In genomic region chr9:88326936-88327335, GRCh38 we compare ENCODE assay signal across 18 cellular contexts.
DNase-seq lines count a peak whose midpoint lies in the region; ATAC-seq, FAIRE-seq and TF ChIP-seq lines count a peak whose summit lies in the region.
"Had no signal": no experiment of that assay in that cellular context is flagged by ENCODE, and none has a peak within 500 bp of the region (broad histone marks: within the 10 kb centered on the region; RNA-seq: fewer than 3 reads in every experiment).

No MANE protein-coding gene starts in this region.

- no peak overlapping the region for H3K4me3 ChIP-seq in liver (ENCODE audit: low read depth in 1 of 3, low read length in 3 of 3)
- no peak overlapping the region for H3K4me3 ChIP-seq in HepG2 (replicated peaks in 1 of 3; ENCODE audit: insufficient read depth in 1 of 3, low read depth in 2 of 3, low read length in 3 of 3)
- H3K4me3 ChIP-seq in Caco-2 (ENCODE audit: low read depth, low read length): no peak overlapping the region
- H3K4me3 ChIP-seq: GM12878, GM23338 had no signal

- H3K79me2 ChIP-seq in HepG2 (ENCODE audit: insufficient read depth, low read length): no peaks in the 10 kb centered on the region

- no peak for TF ChIP-seq EP300 in HepG2 (IDR thresholded peaks at IDR 0.05; ENCODE audit: low read depth in 2 of 2, low read length in 2 of 2)
- TF ChIP-seq EP300 in HepG2 (CRISPR knock-in tag; IDR thresholded peaks at IDR 0.05; ENCODE audit: borderline replicate concordance): no peak

- H3K27ac Mint-ChIP-seq in Caco-2 (ENCODE audit: unreplicated experiment): peak overlapping the region; percentile 70
- H3K27ac Mint-ChIP-seq: CD14-positive monocyte; CD4-positive, alpha-beta memory T cell; GM23338; H9 had no signal

- CTCF ChIA-PET in HepG2 (lab: Yijun Ruan, JAX; ENCODE audit: low intra/inter-chr PET ratio, low total read pairs) (no interaction called here), Caco-2 (lab: Charles Lee) (no interaction called here)

- TF ChIP-seq CTCF in liver (IDR thresholded peaks at IDR 0.05; ENCODE audit: low read depth, low read length, missing input control) (no peak), HepG2 (CRISPR knock-in tag; IDR thresholded peaks at IDR 0.05) (no peak), Caco-2 (IDR thresholded peaks at IDR 0.05; ENCODE audit: insufficient read depth in 1 of 2, low read depth in 1 of 2, low read length in 1 of 2, severe bottlenecking in 1 of 2, unreplicated experiment in 1 of 2) (no peak)

- no peaks in the 10 kb centered on the region for H3K27me3 Mint-ChIP-seq in Caco-2 (ENCODE audit: insufficient read depth, unreplicated experiment)
- H3K27me3 Mint-ChIP-seq: CD4-positive, alpha-beta memory T cell had no signal

- H3K4me3 Mint-ChIP-seq in Caco-2 (ENCODE audit: unreplicated experiment): no peak overlapping the region
- H3K4me3 Mint-ChIP-seq: CD14-positive monocyte; CD4-positive, alpha-beta memory T cell; GM23338; H9 had no signal

- in situ Hi-C loops in HepG2 (cut with HindIII; ENCODE audit: extremely low pct_ligation_motif_present, low pct_unique_long_range_greater_than_20kb): no loop called here

- H3K4me1 ChIP-seq in liver (ENCODE audit: control insufficient read depth in 4 of 4, insufficient read depth in 4 of 4, low read length in 3 of 4) (no peaks in the 10 kb centered on the region), HepG2 (ENCODE audit: insufficient read depth, low read length) (no peaks in the 10 kb centered on the region), Caco-2 (peaks cover 11% of the 10 kb centered on the region; the same call in 1 of the 2 replicates)

- H3K27ac ChIP-seq in liver (ENCODE audit: low read depth in 1 of 2, low read length in 2 of 2) (no peak overlapping the region), HepG2 (ENCODE audit: extremely low read length, insufficient read depth, low read length) (no peak overlapping the region)

- no peak overlapping the region for H2AFZ ChIP-seq in HepG2 (ENCODE audit: low read length)

- peaks cover 12% of the 10 kb centered on the region for H3K4me1 Mint-ChIP-seq in Caco-2 (ENCODE audit: low read depth, unreplicated experiment)
- H3K4me1 Mint-ChIP-seq: GM23338, H9 had no signal

- H3K4me2 ChIP-seq in HepG2 (ENCODE audit: low read depth, low read length): no peak overlapping the region
- H3K4me2 ChIP-seq: GM23338 had no signal

- H4K20me1 ChIP-seq in HepG2 (ENCODE audit: insufficient read depth, low read length): no peaks in the 10 kb centered on the region

- intact Hi-C loops in HepG2 (cut with micrococcal nuclease; ENCODE audit: unreplicated experiment): no loop called here
- intact Hi-C loops in Caco-2 (cut with micrococcal nuclease; ENCODE audit: unreplicated experiment): no loop called here

- no peak for ATAC-seq in HepG2
- peak; percentile 63 for ATAC-seq in left lobe of liver
- ATAC-seq in GM21381 (IDR thresholded peaks at IDR 0.05; ENCODE audit: unreplicated experiment): no peak
- no peak for ATAC-seq in activated CD4-positive, CD25-positive, alpha-beta regulatory T cell treated with anti-CD3 and anti-CD28 coated beads, Interleukin-2, amount 50 U/mL, for 24 hours
- ATAC-seq: GM12878, GM23338, HCT116 had no signal

- TF ChIP-seq RAD21 in liver (IDR thresholded peaks at IDR 0.05) (no peak), HepG2 (CRISPR knock-in tag; IDR thresholded peaks at IDR 0.05) (no peak)

- no peaks in the 10 kb centered on the region for H3K36me3 Mint-ChIP-seq in Caco-2 (ENCODE audit: insufficient read depth, unreplicated experiment)
- H3K36me3 Mint-ChIP-seq: CD14-positive monocyte; CD4-positive, alpha-beta memory T cell had no signal

- 81% methylated on average over 2 of the region's 2 CpGs for WGBS in liver
- WGBS in HepG2 (ENCODE audit: low lambda C conversion rate): 6% methylated on average over 2 of the region's 2 CpGs

- DNase-seq in HepG2 (ENCODE audit: low spot score) (no peak), Caco-2 (no peak), left lobe of liver (ENCODE audit: low spot score) (no peak), NCI-H1694 treated with DMSO at 0.1 percent for 48 hours (lab: John Stamatoyannopoulos, UW) (no peak)
- DNase-seq: CD4-positive, alpha-beta memory T cell; COR-L47; DMS153; EL; GDM1; H9 had no signal

- BruUV-seq in HepG2 (replicated peaks; lab: Mats Ljungman, UMichigan) (no TSS peak), Caco-2 (replicated peaks; lab: Mats Ljungman, UMichigan) (no TSS peak)

- H3K27me3 ChIP-seq in liver (ENCODE audit: control insufficient read depth in 4 of 4, insufficient read depth in 4 of 4, low read length in 3 of 4): no peaks in the 10 kb centered on the region
- H3K27me3 ChIP-seq in HepG2 (ENCODE audit: control insufficient read depth in 1 of 2, insufficient read depth in 2 of 2, low read length in 2 of 2): peaks cover 0 to 9% of the 10 kb centered on the region in 2 experiments; a peak in 1 of 5 replicates
- no peaks in the 10 kb centered on the region for H3K27me3 ChIP-seq in Caco-2 (replicated peaks; ENCODE audit: control insufficient read depth, insufficient read depth, low read length)

- H3K9ac ChIP-seq in liver (ENCODE audit: low read depth in 1 of 2, low read length in 2 of 2): no peak overlapping the region
- no peak overlapping the region for H3K9ac ChIP-seq in HepG2 (ENCODE audit: insufficient read depth, low read depth, low read length)

- peaks cover 10% of the 10 kb centered on the region for H3K9me3 Mint-ChIP-seq in Caco-2 (ENCODE audit: unreplicated experiment)
- H3K9me3 Mint-ChIP-seq: CD4-positive, alpha-beta memory T cell had no signal

- TF ChIP-seq POLR2A in HepG2 (IDR thresholded peaks at IDR 0.05; ENCODE audit: insufficient read depth in 1 of 2, low read depth in 2 of 2, low read length in 2 of 2): no peak

- POLR2A ChIA-PET in HepG2 (lab: Yijun Ruan, JAX) (no interaction called here), Caco-2 (lab: Charles Lee) (no interaction called here)

- H3K9me3 ChIP-seq in liver (ENCODE audit: control insufficient read depth in 4 of 4, low read length in 3 of 4) (no peaks in the 10 kb centered on the region), HepG2 (ENCODE audit: low read length) (no peaks in the 10 kb centered on the region), Caco-2 (no peaks in the 10 kb centered on the region)

- peaks cover 0 to 1% (median 0%) of the 10 kb centered on the region in 4 donors for H3K36me3 ChIP-seq in liver (ENCODE audit: control insufficient read depth in 4 of 4, insufficient read depth in 3 of 4, low read depth in 1 of 4, low read length in 3 of 4)
- H3K36me3 ChIP-seq in HepG2 (replicated peaks in 1 of 2; ENCODE audit: control insufficient read depth in 1 of 2, insufficient read depth in 2 of 2, low read length in 2 of 2): no peaks in the 10 kb centered on the region
- no peaks in the 10 kb centered on the region for H3K36me3 ChIP-seq in Caco-2 (ENCODE audit: control insufficient read depth, insufficient read depth, low read length)

- FAIRE-seq in HepG2 (lab: Jason Lieb, UNC): no peak
- FAIRE-seq: GM12878, GM19239 had no signal

TF ChIP-seq in liver, 16 proteins besides CTCF, POLR2A, EP300 and RAD21:
- TF ChIP-seq FOXA1 (IDR thresholded peaks at IDR 0.05) (no peak), SP1 (IDR thresholded peaks at IDR 0.05) (peak; percentile 53), RXRA (IDR thresholded peaks at IDR 0.05) (peak in 1 of 2 donors; percentile 42), MAX (IDR thresholded peaks at IDR 0.05) (peak; percentile 9), HNF4G (IDR thresholded peaks at IDR 0.05) (peak; percentile 38), HNF4A (conservative IDR thresholded peaks at IDR 0.05) (peak; percentile 89 to 90), ZBTB33 (IDR thresholded peaks at IDR 0.05) (no peak)

TF ChIP-seq in HepG2, 621 proteins besides CTCF, POLR2A, EP300 and RAD21:
- no peak for TF ChIP-seq SATB2 (CRISPR knock-in tag; IDR thresholded peaks at IDR 0.05)
- TF ChIP-seq ZNF350 (CRISPR knock-in tag; IDR thresholded peaks at IDR 0.05; ENCODE audit: borderline replicate concordance, low read depth): no peak
